Comparison of ENCODE assay signal across 9 cellular contexts in genomic region chr2:170812716-170813585, GRCh38. TPM values are rescaled to one million over a fixed set of nuclear protein-coding genes. Genes with fewer than 3 reads are reported as not detected.
DNase-seq lines count a peak whose midpoint lies in the region; ATAC-seq, FAIRE-seq and TF ChIP-seq lines count a peak whose summit lies in the region.
"Had no signal": no experiment of that assay in that cellular context is flagged by ENCODE, and none has a peak within 500 bp of the region (broad histone marks: within the 10 kb centered on the region; RNA-seq: fewer than 3 reads in every experiment).

No MANE protein-coding gene starts in this region.

- peaks cover 0 to 36% (median 29%) of the 10 kb centered on the region in 4 donors for H3K4me1 ChIP-seq in tibial artery

- no peak for FAIRE-seq in bronchial epithelial cell (lab: Jason Lieb, UNC)

- TF ChIP-seq CTCF in bronchial epithelial cell (IDR thresholded peaks at IDR 0.05; ENCODE audit: insufficient read depth, low read length, severe bottlenecking) (peak; percentile 50), kidney epithelial cell (IDR thresholded peaks at IDR 0.05; ENCODE audit: insufficient read depth, low read length, poor library complexity, severe bottlenecking) (peak; percentile 50), tibial artery (IDR thresholded peaks at IDR 0.05) (peak; percentile 64 to 86)

- H3K36me3 ChIP-seq in bronchial epithelial cell (ENCODE audit: control insufficient read depth, insufficient read depth, low read length) = no peaks in the 10 kb centered on the region
- H3K36me3 ChIP-seq in kidney epithelial cell (ENCODE audit: control insufficient read depth, insufficient read depth, low read length) = no peaks in the 10 kb centered on the region
- no peaks in the 10 kb centered on the region for H3K36me3 ChIP-seq in tibial artery

- peaks cover 29% of the 10 kb centered on the region for H3K27me3 ChIP-seq in bronchial epithelial cell (ENCODE audit: control insufficient read depth, insufficient read depth, low read length)
- peaks cover 29% of the 10 kb centered on the region for H3K27me3 ChIP-seq in kidney epithelial cell (ENCODE audit: control insufficient read depth, insufficient read depth, low read length)
- H3K27me3 ChIP-seq in tibial artery = peaks cover 8 to 36% of the 10 kb centered on the region in 2 donors

- H3K27ac ChIP-seq in tibial artery = no peak overlapping the region

- intact Hi-C loops in tibial artery (cut with DNase I; ENCODE audit: low total_unique reads) = loop anchor here (5.0 kb wide), 1 partner anchor 331 kb away; no protein-coding TSS in a partner anchor

- H3K4me3 ChIP-seq in bronchial epithelial cell (ENCODE audit: low read depth, low read length) (no peak overlapping the region), kidney epithelial cell (ENCODE audit: low read depth, low read length) (no peak overlapping the region), tibial artery (no peak overlapping the region)

- DNase-seq in DMS53 treated with DMSO at 0.1 percent for 48 hours (lab: John Stamatoyannopoulos, UW; ENCODE audit: unreplicated experiment) (peak; percentile 92), HuH-7 (ENCODE audit: low spot score) (peak; percentile 58), NCI-H82 treated with DMSO at 0.1 percent for 48 hours (lab: John Stamatoyannopoulos, UW; ENCODE audit: unreplicated experiment) (peak; percentile 49), bronchial epithelial cell (ENCODE audit: low read depth) (peak; percentile 75), kidney epithelial cell (ENCODE audit: low read depth) (peak; percentile 54), tibial artery (no peak)

- H3K9me3 ChIP-seq in tibial artery = no peaks in the 10 kb centered on the region

- ATAC-seq in HG02870 (IDR thresholded peaks at IDR 0.05; ENCODE audit: unreplicated experiment) = no peak
- no peak for ATAC-seq in GM18498 (IDR thresholded peaks at IDR 0.05; ENCODE audit: unreplicated experiment)

RNA-seq across cellular contexts. Expression of gene GAD1, which starts 3.7 kb away (rescaled TPM):
- 1.3 and 1.7 TPM in 2 replicates for total RNA-seq in bronchial epithelial cell
- total RNA-seq in kidney epithelial cell = 0.82 and 4.9 TPM in 2 replicates

RNA-seq across cellular contexts. Expression of gene ERICH2, which starts 42.8 kb away (rescaled TPM):
- total RNA-seq in bronchial epithelial cell = 4.7 and 7.7 TPM in 2 replicates
- total RNA-seq in kidney epithelial cell = 0.50 and 0.89 TPM in 2 replicates
- total RNA-seq: activated CD8-positive, alpha-beta memory T cell treated with anti-CD3 and anti-CD28 coated beads for 36 hours had no signal

Comparison
In these comparisons a context has a peak if more than half of its experiments do, and no peak if none do; other contexts are left out.
1. DNase-seq: peak in DMS53 treated with DMSO at 0.1 percent for 48 hours (single experiment), HuH-7 (single experiment), NCI-H82 treated with DMSO at 0.1 percent for 48 hours (single experiment), bronchial epithelial cell (single experiment) and kidney epithelial cell (single experiment); none in tibial artery (0 of 2).
2. Peak in every context shown above with its lines, with median percentiles within 50 percentile points of each other: CTCF ChIP-seq.